19 cellular contexts compared by ENCODE assay signal in the genomic region with DNA sequence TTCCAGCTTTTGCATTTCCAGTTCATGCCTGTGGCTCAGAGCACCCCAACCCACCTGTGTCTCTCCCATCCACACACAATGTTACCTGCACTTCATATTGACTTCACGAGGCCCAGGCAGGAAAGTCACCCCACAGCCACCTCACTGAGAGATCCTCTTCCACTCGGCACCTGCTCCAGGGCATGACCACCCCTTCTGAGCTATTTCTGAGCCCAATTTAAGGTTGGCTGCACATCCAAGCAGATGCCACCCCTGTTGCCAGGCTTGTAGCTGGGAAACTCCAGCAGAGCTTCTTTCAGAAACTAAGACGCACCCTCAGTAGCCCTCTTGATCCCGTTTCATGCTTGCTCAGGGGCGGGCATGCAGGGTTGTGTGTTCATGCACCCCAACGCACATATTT.
DNase-seq lines count a peak whose midpoint lies in the region; ATAC-seq and TF ChIP-seq lines count a peak whose summit lies in the region.
"Had no signal": no experiment of that assay in that cellular context is flagged by ENCODE, and none has a peak within 500 bp of the region (broad histone marks: within the 10 kb centered on the region; RNA-seq: fewer than 3 reads in every experiment).

No MANE protein-coding gene starts in this region.

- H3K27me3 ChIP-seq in mammary epithelial cell (ENCODE audit: insufficient read depth, low read length): no peaks in the 10 kb centered on the region
- H3K27me3 ChIP-seq: SJSA1 had no signal

- H3K4me3 Mint-ChIP-seq in activated naive CD4-positive, alpha-beta T cell treated with anti-CD3 and anti-CD28 coated beads for 36 hours: no peak overlapping the region
- no peak overlapping the region for H3K4me3 Mint-ChIP-seq in chondrocyte (ENCODE audit: unreplicated experiment)
- no peak overlapping the region for H3K4me3 Mint-ChIP-seq in stimulated activated effector memory CD8-positive, alpha-beta T cell treated with anti-CD3 and anti-CD28 coated beads, Interleukin-12 subunit alpha, Interleukin-12 subunit beta, amount 100 ng/mL, for 72 hours

- no TSS peak for BruUV-seq in mammary epithelial cell (replicated peaks; lab: Mats Ljungman, UMichigan)

- no peaks in the 10 kb centered on the region for H3K36me3 Mint-ChIP-seq in activated naive CD4-positive, alpha-beta T cell treated with anti-CD3 and anti-CD28 coated beads, Interleukin-2, amount 50 U/mL, for 72 hours
- peaks cover 5% of the 10 kb centered on the region for H3K36me3 Mint-ChIP-seq in activated naive CD4-positive, alpha-beta T cell treated with anti-CD3 and anti-CD28 coated beads for 36 hours (ENCODE audit: low read depth)
- peaks cover 26% of the 10 kb centered on the region for H3K36me3 Mint-ChIP-seq in chondrocyte (ENCODE audit: low read depth)
- H3K36me3 Mint-ChIP-seq in stimulated activated effector memory CD8-positive, alpha-beta T cell treated with anti-CD3 and anti-CD28 coated beads, Interleukin-12 subunit alpha, Interleukin-12 subunit beta, amount 100 ng/mL, for 72 hours: peaks cover 15% of the 10 kb centered on the region

- WGBS in mammary epithelial cell (ENCODE audit: low coverage, missing lambda C conversion rate): 95% methylated on average over 6 of the region's 6 CpGs

- ATAC-seq in activated naive CD4-positive, alpha-beta T cell treated with anti-CD3 and anti-CD28 coated beads, Interleukin-2, amount 50 U/mL, for 72 hours: no peak
- ATAC-seq in stimulated activated effector memory CD8-positive, alpha-beta T cell treated with anti-CD3 and anti-CD28 coated beads, Interleukin-12 subunit alpha, Interleukin-12 subunit beta, amount 100 ng/mL, for 72 hours: no peak
- ATAC-seq: HCT116, HepG2 had no signal

- H3K27me3 Mint-ChIP-seq in activated naive CD4-positive, alpha-beta T cell treated with anti-CD3 and anti-CD28 coated beads for 36 hours (ENCODE audit: low read depth): no peaks in the 10 kb centered on the region
- H3K27me3 Mint-ChIP-seq in chondrocyte (ENCODE audit: low read depth): no peaks in the 10 kb centered on the region

- intact Hi-C loops in activated naive CD4-positive, alpha-beta T cell treated with anti-CD3 and anti-CD28 coated beads for 36 hours (cut with micrococcal nuclease): no loop called here
- intact Hi-C loops in mammary epithelial cell (cut with micrococcal nuclease): no loop called here

- no peaks in the 10 kb centered on the region for H3K4me1 ChIP-seq in mammary epithelial cell (ENCODE audit: insufficient read depth, low read length)

- H4K20me1 ChIP-seq in mammary epithelial cell (ENCODE audit: insufficient read depth, low read length): no peaks in the 10 kb centered on the region

- no peaks in the 10 kb centered on the region for H3K4me1 Mint-ChIP-seq in activated naive CD4-positive, alpha-beta T cell treated with anti-CD3 and anti-CD28 coated beads for 36 hours (ENCODE audit: low read depth)
- H3K4me1 Mint-ChIP-seq in chondrocyte (ENCODE audit: low read depth): peaks cover 6% of the 10 kb centered on the region
- peaks cover 57% of the 10 kb centered on the region for H3K4me1 Mint-ChIP-seq in stimulated activated effector memory CD8-positive, alpha-beta T cell treated with anti-CD3 and anti-CD28 coated beads, Interleukin-12 subunit alpha, Interleukin-12 subunit beta, amount 100 ng/mL, for 72 hours

- H3K9me3 ChIP-seq in mammary epithelial cell (replicated peaks; ENCODE audit: insufficient read depth, low read length): no peaks in the 10 kb centered on the region
- H3K9me3 ChIP-seq: SJSA1 had no signal

- H3K79me2 ChIP-seq in mammary epithelial cell (ENCODE audit: insufficient read depth, low read length): no peaks in the 10 kb centered on the region

- H2AFZ ChIP-seq in mammary epithelial cell (ENCODE audit: low read depth, low read length): no peak overlapping the region

- H3K27ac Mint-ChIP-seq in activated naive CD4-positive, alpha-beta T cell treated with anti-CD3 and anti-CD28 coated beads, Interleukin-2, amount 50 U/mL, for 72 hours: peak overlapping the region; percentile 38 to 82
- no peak overlapping the region for H3K27ac Mint-ChIP-seq in activated naive CD4-positive, alpha-beta T cell treated with anti-CD3 and anti-CD28 coated beads for 36 hours
- H3K27ac Mint-ChIP-seq in chondrocyte (ENCODE audit: unreplicated experiment): no peak overlapping the region
- H3K27ac Mint-ChIP-seq in stimulated activated effector memory CD8-positive, alpha-beta T cell treated with anti-CD3 and anti-CD28 coated beads, Interleukin-12 subunit alpha, Interleukin-12 subunit beta, amount 100 ng/mL, for 72 hours: peak overlapping the region; percentile 48

- H3K4me2 ChIP-seq in mammary epithelial cell (ENCODE audit: insufficient read depth, low read depth, low read length): no peak overlapping the region

- DNase-seq in NCI-H2171 treated with DMSO at 0.1 percent for 48 hours (lab: John Stamatoyannopoulos, UW) (peak; percentile 48), NCI-H2171 (lab: John Stamatoyannopoulos, UW) (no peak), chondrocyte (ENCODE audit: low spot score) (peak; percentile 37), mammary epithelial cell (no peak)
- DNase-seq in activated naive CD4-positive, alpha-beta T cell treated with anti-CD3 and anti-CD28 coated beads, Interleukin-2, amount 50 U/mL, for 72 hours (ENCODE audit: low spot score in 2 of 2): no peak
- no peak for DNase-seq in activated naive CD4-positive, alpha-beta T cell treated with anti-CD3 and anti-CD28 coated beads for 36 hours
- DNase-seq in stimulated activated effector memory CD8-positive, alpha-beta T cell treated with anti-CD3 and anti-CD28 coated beads, Interleukin-12 subunit alpha, Interleukin-12 subunit beta, amount 100 ng/mL, for 72 hours (ENCODE audit: low spot score in 2 of 2): no peak
- DNase-seq: Calu3, Kasumi-1, NCI-H1092 treated with DMSO at 0.1 percent for 48 hours, NCI-H1436, NCI-H2029, NCI-H2227 treated with DMSO at 0.1 percent for 48 hours, NCI-H526 treated with DMSO at 0.1 percent for 48 hours, Right ventricle myocardium superior, RPMI8226 had no signal

- H3K9me3 Mint-ChIP-seq in activated naive CD4-positive, alpha-beta T cell treated with anti-CD3 and anti-CD28 coated beads, Interleukin-2, amount 50 U/mL, for 72 hours: no peaks in the 10 kb centered on the region
- no peaks in the 10 kb centered on the region for H3K9me3 Mint-ChIP-seq in activated naive CD4-positive, alpha-beta T cell treated with anti-CD3 and anti-CD28 coated beads for 36 hours
- no peaks in the 10 kb centered on the region for H3K9me3 Mint-ChIP-seq in chondrocyte (ENCODE audit: low read depth)
- H3K9me3 Mint-ChIP-seq in stimulated activated effector memory CD8-positive, alpha-beta T cell treated with anti-CD3 and anti-CD28 coated beads, Interleukin-12 subunit alpha, Interleukin-12 subunit beta, amount 100 ng/mL, for 72 hours: no peaks in the 10 kb centered on the region

- H3K36me3 ChIP-seq in mammary epithelial cell (ENCODE audit: insufficient read depth, low read length): no peaks in the 10 kb centered on the region

- H3K27ac ChIP-seq in mammary epithelial cell (ENCODE audit: insufficient read depth, low read depth, low read length): no peak overlapping the region
- H3K27ac ChIP-seq: SJSA1 had no signal

- H3K4me3 ChIP-seq in mammary epithelial cell (replicated peaks in 1 of 3; ENCODE audit: insufficient read depth in 1 of 3, low read depth in 2 of 3, low read length in 3 of 3): no peak overlapping the region
- H3K4me3 ChIP-seq: SJSA1 had no signal

- no peak for TF ChIP-seq CTCF in chondrocyte (IDR thresholded peaks at IDR 0.05)
- no peak for TF ChIP-seq CTCF in mammary epithelial cell (conservative IDR thresholded peaks at IDR 0.05 in 1 of 2, IDR thresholded peaks at IDR 0.05 in 1 of 2; ENCODE audit: extremely low read depth in 1 of 2, insufficient read depth in 1 of 2, low read depth in 1 of 2, low read length in 2 of 2)

- in situ Hi-C loops in mammary epithelial cell (cut with MboI; ENCODE audit: low sequenced_read_pairs in 2 of 2): no loop called here

- CTCF ChIA-PET in activated naive CD4-positive, alpha-beta T cell treated with anti-CD3 and anti-CD28 coated beads for 36 hours (lab: Charles Lee): interaction anchor here (1.2 kb wide), 1 partner anchor 51 kb away, joined by 3 read pairs; no protein-coding TSS in a partner anchor
- CTCF ChIA-PET in mammary epithelial cell (lab: Charles Lee; ENCODE audit: low non-redundant PET): no interaction called here

- dilution Hi-C loops in mammary epithelial cell (cut with HindIII; ENCODE audit: low sequenced_read_pairs): no loop called here

- H3K9ac ChIP-seq in mammary epithelial cell (ENCODE audit: insufficient read depth, low read length): no peak overlapping the region

Comparison
In these comparisons a context has a peak if more than half of its experiments do, and no peak if none do; other contexts are left out.
1. DNase-seq: peak in NCI-H2171 treated with DMSO at 0.1 percent for 48 hours (single experiment) and chondrocyte (single experiment); none in NCI-H2171 (single experiment), activated naive CD4-positive, alpha-beta T cell treated with anti-CD3 and anti-CD28 coated beads, Interleukin-2, amount 50 U/mL, for 72 hours (0 of 2), activated naive CD4-positive, alpha-beta T cell treated with anti-CD3 and anti-CD28 coated beads for 36 hours (single experiment), stimulated activated effector memory CD8-positive, alpha-beta T cell treated with anti-CD3 and anti-CD28 coated beads, Interleukin-12 subunit alpha, Interleukin-12 subunit beta, amount 100 ng/mL, for 72 hours (0 of 2) and mammary epithelial cell (single experiment).
2. H3K27ac Mint-ChIP-seq: peak in activated naive CD4-positive, alpha-beta T cell treated with anti-CD3 and anti-CD28 coated beads, Interleukin-2, amount 50 U/mL, for 72 hours (2 of 2) and stimulated activated effector memory CD8-positive, alpha-beta T cell treated with anti-CD3 and anti-CD28 coated beads, Interleukin-12 subunit alpha, Interleukin-12 subunit beta, amount 100 ng/mL, for 72 hours (single experiment); none in activated naive CD4-positive, alpha-beta T cell treated with anti-CD3 and anti-CD28 coated beads for 36 hours (single experiment) and chondrocyte (single experiment).